Comparison of ENCODE assay signal across 8 cellular contexts in genomic region chr4:139556735-139557505, GRCh38. TPM values are rescaled to one million over a fixed set of nuclear protein-coding genes. Genes with fewer than 3 reads are reported as not detected.
DNase-seq lines count a peak whose midpoint lies in the region; ATAC-seq and TF ChIP-seq lines count a peak whose summit lies in the region.

No MANE protein-coding gene starts in this region.

- DNase-seq in GM03348 (ENCODE audit: low spot score) (peak; percentile 43), NCI-H2196 treated with DMSO at 0.1 percent for 48 hours (lab: John Stamatoyannopoulos, UW; ENCODE audit: unreplicated experiment) (peak; percentile 61), cerebellar cortex (ENCODE audit: low spot score) (peak; percentile 71), left lung (peak; percentile 73 to 88), DMS114 treated with DMSO at 0.1 percent for 48 hours (lab: John Stamatoyannopoulos, UW; ENCODE audit: unreplicated experiment) (no peak)
- peak; percentile 29 to 42 (median 40) for DNase-seq in activated CD4-positive, CD25-positive, alpha-beta regulatory T cell (lab: John Stamatoyannopoulos, UW)
- DNase-seq in stimulated activated CD4-positive, alpha-beta T cell treated with anti-CD3 and anti-CD28 coated beads, Interleukin-2, amount 100 ng/mL, for 4 hours (ENCODE audit: low read depth), result peak; percentile 45

- H3K4me1 ChIP-seq in left lung, result peaks cover 21 to 59% of the 10 kb centered on the region in 2 donors

- H3K4me3 ChIP-seq in left lung, result peak overlapping the region; percentile 81 to 83

- intact Hi-C loops in left lung (cut with DNase I), result no loop called here

- peak overlapping the region; percentile 96 to 99 for H3K27ac ChIP-seq in left lung

- H3K27me3 ChIP-seq in left lung, result peaks cover 0 to 36% of the 10 kb centered on the region in 2 donors

- ATAC-seq in HG03066 (IDR thresholded peaks at IDR 0.05; ENCODE audit: low read depth, unreplicated experiment), result peak; percentile 29
- peak; percentile 32 for ATAC-seq in left lung

- H3K36me3 ChIP-seq in left lung, result no peaks in the 10 kb centered on the region

- no peaks in the 10 kb centered on the region for H3K9me3 ChIP-seq in left lung

- no peak for TF ChIP-seq CTCF in left lung (IDR thresholded peaks at IDR 0.05)

RNA-seq across cellular contexts. Expression of gene SETD7, which starts 0.9 kb away (rescaled TPM):
- total RNA-seq in left lung, result 10 to 100 TPM; 48.1 to 51.7 TPM
